In genomic region chr20:14093652-14094051, GRCh38 we compare ENCODE assay signal across 20 cellular contexts.
DNase-seq lines count a peak whose midpoint lies in the region; ATAC-seq and TF ChIP-seq lines count a peak whose summit lies in the region.
"Had no signal": no experiment of that assay in that cellular context is flagged by ENCODE, and none has a peak within 500 bp of the region (broad histone marks: within the 10 kb centered on the region; RNA-seq: fewer than 3 reads in every experiment).

No MANE protein-coding gene starts in this region.

- no peak overlapping the region for H3K27ac ChIP-seq in CD8-positive, alpha-beta T cell (ENCODE audit: low read depth, low read length)
- H3K27ac ChIP-seq: brain microvascular endothelial cell, gastroesophageal sphincter had no signal

- no peaks in the 10 kb centered on the region for H3K4me1 ChIP-seq in CD8-positive, alpha-beta T cell (ENCODE audit: insufficient read depth, low read length)
- H3K4me1 ChIP-seq: gastroesophageal sphincter, HAP-1 had no signal

- DNase-seq in HuH-7 (ENCODE audit: low spot score): peak; percentile 50
- DNase-seq in NCI-H187 (lab: John Stamatoyannopoulos, UW): peak; percentile 2 to 11
- peak; percentile 92 for DNase-seq in NCI-H774 (lab: John Stamatoyannopoulos, UW)
- DNase-seq in progenitor cell of endocrine pancreas (ENCODE audit: low spot score, unreplicated experiment): no peak
- DNase-seq in CD8-positive, alpha-beta T cell: no peak
- no peak for DNase-seq in nucleus accumbens (lab: John Stamatoyannopoulos, UW)
- DNase-seq: activated T-cell treated with anti-CD3 and anti-CD28 coated beads, Interleukin-2, amount 50 U/mL, for 24 hours; AML-193; brain microvascular endothelial cell; Kasumi-1; NCI-H226; nephron progenitor cell; OCI-M1; SK-N-SH had no signal

- peaks cover 23% of the 10 kb centered on the region for H3K27me3 Mint-ChIP-seq in progenitor cell of endocrine pancreas
- no peaks in the 10 kb centered on the region for H3K27me3 Mint-ChIP-seq in CD8-positive, alpha-beta T cell (ENCODE audit: low read depth)
- H3K27me3 Mint-ChIP-seq: activated naive CD8-positive, alpha-beta T cell; activated T-cell treated with anti-CD3 and anti-CD28 coated beads, Interleukin-2, amount 50 U/mL, for 24 hours; dendritic cell treated with granulocyte-macrophage colony-stimulating factor and Interleukin-4, amounts not matched to agents 40 ng/mL and 50 ng/mL, for 4 days; memory B cell had no signal

- no peak overlapping the region for H3K4me3 ChIP-seq in CD8-positive, alpha-beta T cell (ENCODE audit: low read depth, low read length)
- H3K4me3 ChIP-seq: gastroesophageal sphincter, HAP-1 had no signal

- ATAC-seq in CD8-positive, alpha-beta T cell: no peak
- ATAC-seq in GM19467 (IDR thresholded peaks at IDR 0.05; ENCODE audit: unreplicated experiment): no peak
- ATAC-seq: gastroesophageal sphincter had no signal

- peaks cover 5% of the 10 kb centered on the region for H3K9me3 Mint-ChIP-seq in progenitor cell of endocrine pancreas (ENCODE audit: low read depth)
- peaks cover 8% of the 10 kb centered on the region for H3K9me3 Mint-ChIP-seq in CD8-positive, alpha-beta T cell
- H3K9me3 Mint-ChIP-seq: activated T-cell treated with anti-CD3 and anti-CD28 coated beads, Interleukin-2, amount 50 U/mL, for 24 hours; dendritic cell treated with granulocyte-macrophage colony-stimulating factor and Interleukin-4, amounts not matched to agents 40 ng/mL and 50 ng/mL, for 4 days; nephron progenitor cell had no signal

- no peak for TF ChIP-seq CTCF in progenitor cell of endocrine pancreas (IDR thresholded peaks at IDR 0.05; ENCODE audit: unreplicated experiment)
- no peak for TF ChIP-seq CTCF in CD8-positive, alpha-beta T cell (IDR thresholded peaks at IDR 0.05)

- H3K4me1 Mint-ChIP-seq in progenitor cell of endocrine pancreas (ENCODE audit: low read depth): peaks cover 20% of the 10 kb centered on the region
- no peaks in the 10 kb centered on the region for H3K4me1 Mint-ChIP-seq in CD8-positive, alpha-beta T cell (ENCODE audit: low read depth)
- H3K4me1 Mint-ChIP-seq: memory B cell, nephron progenitor cell had no signal

- CTCF ChIA-PET in CD8-positive, alpha-beta T cell (lab: Charles Lee): no interaction called here

- POLR2A ChIA-PET in CD8-positive, alpha-beta T cell (lab: Charles Lee): no interaction called here

- H3K4me3 Mint-ChIP-seq in progenitor cell of endocrine pancreas (ENCODE audit: low read depth): no peak overlapping the region
- H3K4me3 Mint-ChIP-seq in CD8-positive, alpha-beta T cell: no peak overlapping the region
- H3K4me3 Mint-ChIP-seq: activated naive CD8-positive, alpha-beta T cell; activated T-cell treated with anti-CD3 and anti-CD28 coated beads, Interleukin-2, amount 50 U/mL, for 24 hours; dendritic cell treated with granulocyte-macrophage colony-stimulating factor and Interleukin-4, amounts not matched to agents 40 ng/mL and 50 ng/mL, for 4 days; memory B cell; nephron progenitor cell had no signal

- no peaks in the 10 kb centered on the region for H3K36me3 Mint-ChIP-seq in progenitor cell of endocrine pancreas (ENCODE audit: insufficient read depth)
- H3K36me3 Mint-ChIP-seq in CD8-positive, alpha-beta T cell: no peaks in the 10 kb centered on the region
- H3K36me3 Mint-ChIP-seq: activated naive CD8-positive, alpha-beta T cell; memory B cell had no signal

- H3K9me3 ChIP-seq in CD8-positive, alpha-beta T cell (ENCODE audit: low read length): no peaks in the 10 kb centered on the region
- H3K9me3 ChIP-seq: gastroesophageal sphincter, HAP-1, SK-N-SH had no signal

- peak overlapping the region; percentile 89 for H3K27ac Mint-ChIP-seq in progenitor cell of endocrine pancreas
- H3K27ac Mint-ChIP-seq in CD8-positive, alpha-beta T cell: no peak overlapping the region
- H3K27ac Mint-ChIP-seq: activated naive CD8-positive, alpha-beta T cell; activated T-cell treated with anti-CD3 and anti-CD28 coated beads, Interleukin-2, amount 50 U/mL, for 24 hours; dendritic cell treated with granulocyte-macrophage colony-stimulating factor and Interleukin-4, amounts not matched to agents 40 ng/mL and 50 ng/mL, for 4 days; memory B cell; nephron progenitor cell had no signal

- no peaks in the 10 kb centered on the region for H3K27me3 ChIP-seq in CD8-positive, alpha-beta T cell (ENCODE audit: insufficient read depth, low read length)
- H3K27me3 ChIP-seq: brain microvascular endothelial cell, gastroesophageal sphincter had no signal

- intact Hi-C loops in CD8-positive, alpha-beta T cell (cut with DNase I, micrococcal nuclease): no loop called here

- no peaks in the 10 kb centered on the region for H3K36me3 ChIP-seq in CD8-positive, alpha-beta T cell (ENCODE audit: insufficient read depth, low read length)
- H3K36me3 ChIP-seq: brain microvascular endothelial cell, gastroesophageal sphincter, HAP-1 had no signal

Comparison
In these comparisons a context has a peak if more than half of its experiments do, and no peak if none do; other contexts are left out.
1. DNase-seq: peak in HuH-7 (single experiment), NCI-H187 (2 of 2) and NCI-H774 (single experiment); none in progenitor cell of endocrine pancreas (single experiment), CD8-positive, alpha-beta T cell (0 of 7) and nucleus accumbens (0 of 56).